1 cellular context compared by ENCODE assay signal in the genomic region with DNA sequence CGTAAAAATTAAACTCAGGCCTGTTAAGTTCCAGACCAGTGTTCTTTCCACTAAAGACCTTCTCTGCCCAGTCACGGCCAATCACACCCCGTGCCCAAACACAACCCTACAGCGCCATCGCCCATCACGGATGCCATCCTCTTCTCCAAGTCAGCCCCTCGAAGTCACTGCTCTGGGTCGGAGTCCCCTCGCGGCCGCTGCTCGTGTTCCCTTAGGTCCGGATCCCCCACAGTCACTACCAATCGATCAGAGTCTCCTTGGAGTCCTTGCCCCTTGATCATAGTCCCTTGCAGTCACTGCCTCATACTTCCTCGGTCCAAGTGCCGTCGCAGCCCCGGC.
TF ChIP-seq lines count a peak whose summit lies in the region.

No MANE protein-coding gene starts in this region.

TF ChIP-seq in H1, 55 proteins besides CTCF, POLR2A, EP300 and RAD21 (continued from another document):
- no peak for TF ChIP-seq RFX5 (IDR thresholded peaks at IDR 0.05; ENCODE audit: borderline replicate concordance, low read depth, low read length)
TF ChIP-seq in H1: peak in this region for 0.
